Comparison of ENCODE assay signal across 35 cellular contexts in the genomic region with DNA sequence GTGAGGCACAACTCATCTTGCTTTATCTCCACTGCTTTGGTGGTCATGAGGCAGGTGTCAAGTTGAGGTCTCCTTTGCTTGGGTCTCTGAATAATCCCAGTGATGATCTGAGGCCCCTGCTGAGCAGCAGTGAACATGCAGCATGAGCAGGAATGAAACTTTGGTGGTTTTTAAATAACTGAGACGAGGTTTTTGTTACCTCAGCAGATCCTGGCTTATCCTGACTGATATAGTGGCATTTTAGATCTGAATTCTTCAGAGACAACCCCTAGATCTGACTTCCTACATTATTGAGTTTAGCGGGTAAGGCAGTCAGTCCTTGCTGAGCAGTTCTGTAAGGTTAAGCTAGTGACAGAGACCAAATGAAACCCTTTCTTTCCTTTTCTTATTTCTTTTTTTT.
"Had no signal": no experiment of that assay in that cellular context is flagged by ENCODE, and none has a peak within 500 bp of the region (broad histone marks: within the 10 kb centered on the region; RNA-seq: fewer than 3 reads in every experiment).

No MANE protein-coding gene starts in this region.

- H3K4me1 ChIP-seq: adrenal gland, body of pancreas, breast epithelium had no signal

- H3K27ac ChIP-seq: adrenal gland, body of pancreas, brain microvascular endothelial cell, breast epithelium, cardiac muscle cell, VCaP had no signal

- H3K4me3 ChIP-seq: adrenal gland, body of pancreas, breast epithelium, cardiac muscle cell had no signal

- DNase-seq: activated B cell treated with CpG ODN at 0.5 μM for 24 hours; activated CD4-positive, alpha-beta memory T cell treated with anti-CD3 and anti-CD28 coated beads for 36 hours; activated CD4-positive, alpha-beta T cell treated with anti-CD3 and anti-CD28 coated beads for 4 hours; activated CD4-positive, alpha-beta T cell treated with anti-CD3 and anti-CD28 coated beads, Interleukin-2, amount 10 ng/mL, durations not matched to agents 24 days and 14 days; activated CD4-positive, alpha-beta T cell treated with anti-CD3 and anti-CD28 coated beads, Interleukin-2, amount 50 U/mL, for 1 hour; activated CD4-positive, alpha-beta T cell treated with anti-CD3 and anti-CD28 coated beads, Interleukin-2, amount 50 U/mL, for 4 hours; activated CD4-positive, CD25-positive, alpha-beta regulatory T cell treated with anti-CD3 and anti-CD28 coated beads, Interleukin-2, amount 50 U/mL, for 72 hours; activated CD8-positive, alpha-beta memory T cell treated with anti-CD3 and anti-CD28 coated beads, Interleukin-2, amount 50 U/mL, for 4 hours; activated CD8-positive, alpha-beta T cell treated with anti-CD3 and anti-CD28 coated beads for 36 hours; activated effector memory CD4-positive, alpha-beta T cell treated with anti-CD3 and anti-CD28 coated beads, Interleukin-2, amount 50 U/mL, for 16 hours; activated gamma-delta T cell treated with Interleukin-2 at 50 U/mL for 16 hours; activated naive CD4-positive, alpha-beta T cell; activated naive CD4-positive, alpha-beta T cell treated with anti-CD3 and anti-CD28 coated beads for 36 hours; activated naive CD4-positive, alpha-beta T cell treated with anti-CD3 and anti-CD28 coated beads, Interleukin-2, amount 50 U/mL, for 16 hours; activated naive CD8-positive, alpha-beta T cell treated with anti-CD3 and anti-CD28 coated beads for 36 hours; activated T-cell treated with anti-CD3 and anti-CD28 coated beads for 4 hours; activated T-cell treated with anti-CD3 and anti-CD28 coated beads, Interleukin-2, amount 50 U/mL, for 1 hour; activated T-cell treated with anti-CD3 and anti-CD28 coated beads, Interleukin-2, amount 50 U/mL, for 4 hours; activated T-cell treated with anti-CD3 and anti-CD28 coated beads, Interleukin-2, amount 50 U/mL, for 72 hours; adrenal gland; amniotic stem cell; aorta; body of pancreas; brain microvascular endothelial cell; caudate nucleus; cerebellar nuclear complex; T-helper 17 cell; T1000 had no signal

- ATAC-seq: activated CD8-positive, alpha-beta T cell treated with anti-CD3 and anti-CD28 coated beads for 36 hours; activated naive CD4-positive, alpha-beta T cell treated with anti-CD3 and anti-CD28 coated beads, Interleukin-2, amount 50 U/mL, for 72 hours; activated T-cell treated with anti-CD3 and anti-CD28 coated beads, Interleukin-2, amount 50 U/mL, for 4 hours; activated T-cell treated with anti-CD3 and anti-CD28 coated beads, Interleukin-2, amount 50 U/mL, for 72 hours; activated T-helper 17 cell treated with anti-CD3 and anti-CD28 coated beads, Interleukin-2, amount 50 U/mL, for 72 hours; body of pancreas; T-helper 17 cell had no signal

- FAIRE-seq: astrocyte, TTC549 had no signal

- H3K9me3 ChIP-seq: adrenal gland, body of pancreas, breast epithelium had no signal

- H3K36me3 ChIP-seq: adrenal gland, brain microvascular endothelial cell, breast epithelium, cardiac muscle cell had no signal

- H3K27me3 ChIP-seq: adrenal gland, body of pancreas, brain microvascular endothelial cell, cardiac muscle cell had no signal
